In genomic region chr1:98323396-98323795, GRCh38 we compare ENCODE assay signal across 9 cellular contexts.
DNase-seq lines count a peak whose midpoint lies in the region; ATAC-seq lines count a peak whose summit lies in the region.
"Had no signal": no experiment of that assay in that cellular context is flagged by ENCODE, and none has a peak within 500 bp of the region (broad histone marks: within the 10 kb centered on the region; RNA-seq: fewer than 3 reads in every experiment).

No MANE protein-coding gene starts in this region.

- no peak for ATAC-seq in GM18502 (IDR thresholded peaks at IDR 0.05; ENCODE audit: poor library complexity, unreplicated experiment)
- ATAC-seq in GM21447 (IDR thresholded peaks at IDR 0.05; ENCODE audit: unreplicated experiment): no peak

- H3K4me3 ChIP-seq in skeletal muscle satellite cell (ENCODE audit: low read length): peak overlapping the region; percentile 35

- no peaks in the 10 kb centered on the region for H3K9me3 ChIP-seq in skeletal muscle satellite cell (replicated peaks; ENCODE audit: low read length)

- DNase-seq in HCEC 1CT (peak; percentile 84), RKO (ENCODE audit: low spot score) (peak; percentile 12), fibroblast of peridontal ligament (ENCODE audit: extremely low read depth) (peak; percentile 94), NCI-H1694 (lab: John Stamatoyannopoulos, UW) (no peak)
- no peak for DNase-seq in activated naive CD4-positive, alpha-beta T cell (lab: John Stamatoyannopoulos, UW)
- DNase-seq: stimulated activated CD4-positive, alpha-beta T cell treated with anti-CD3 and anti-CD28 coated beads, Interleukin-15, amount 100 ng/mL, for 24 hours had no signal

- H3K9ac ChIP-seq in skeletal muscle satellite cell (ENCODE audit: low read depth, low read length): peak overlapping the region; percentile 81

- peak overlapping the region; percentile 71 for H3K4me2 ChIP-seq in skeletal muscle satellite cell (ENCODE audit: low read length)

- H3K27me3 ChIP-seq in skeletal muscle satellite cell (ENCODE audit: control insufficient read depth, insufficient read depth, low read length): no peaks in the 10 kb centered on the region

- H3K36me3 ChIP-seq in skeletal muscle satellite cell (ENCODE audit: insufficient read depth, low read length): no peaks in the 10 kb centered on the region

- peaks cover 67% of the 10 kb centered on the region for H3K4me1 ChIP-seq in skeletal muscle satellite cell (ENCODE audit: control insufficient read depth, insufficient read depth, low read length)

Comparison
In these comparisons a context has a peak if more than half of its experiments do, and no peak if none do; other contexts are left out.
1. DNase-seq: peak in HCEC 1CT (single experiment), RKO (single experiment) and fibroblast of peridontal ligament (single experiment); none in NCI-H1694 (single experiment) and activated naive CD4-positive, alpha-beta T cell (0 of 4).